Comparison of ENCODE assay signal across 18 cellular contexts in genomic region chr19:34278783-34279182, GRCh38. TPM values are rescaled to one million over a fixed set of nuclear protein-coding genes. Genes with fewer than 3 reads are reported as not detected.
DNase-seq lines count a peak whose midpoint lies in the region; ATAC-seq and TF ChIP-seq lines count a peak whose summit lies in the region.
"Had no signal": no experiment of that assay in that cellular context is flagged by ENCODE, and none has a peak within 500 bp of the region (broad histone marks: within the 10 kb centered on the region; RNA-seq: fewer than 3 reads in every experiment).

No MANE protein-coding gene starts in this region.

- H3K27ac ChIP-seq in CD4-positive, alpha-beta T cell (ENCODE audit: low read depth, low read length): no peak overlapping the region
- no peak overlapping the region for H3K27ac ChIP-seq in IMR-90 (ENCODE audit: insufficient read depth, low read length)
- H3K27ac ChIP-seq: GM23248 had no signal

- no peaks in the 10 kb centered on the region for H3K9me3 ChIP-seq in CD4-positive, alpha-beta T cell (ENCODE audit: control insufficient read depth, low read length)
- no peaks in the 10 kb centered on the region for H3K9me3 ChIP-seq in IMR-90 (ENCODE audit: control insufficient read depth, insufficient read depth, low read length)
- H3K9me3 ChIP-seq: BE2C had no signal

- peak overlapping the region; percentile 12 for H3K27ac Mint-ChIP-seq in activated T-cell treated with anti-CD3 and anti-CD28 coated beads, Interleukin-2, amount 50 U/mL, for 72 hours
- H3K27ac Mint-ChIP-seq in CD4-positive, alpha-beta T cell: peak overlapping the region; percentile 50
- peak overlapping the region; percentile 71 for H3K27ac Mint-ChIP-seq in stimulated activated naive B cell treated with anti-CD40 and anti-IgM and Interleukin-4, amounts not matched to agents 10 μg/mL and 1 μg/mL and 100 μg/mL, for 72 hours
- H3K27ac Mint-ChIP-seq: HFFc6 had no signal

- POLR2A ChIA-PET in CD4-positive, alpha-beta T cell (lab: Charles Lee): interaction anchor here (1.1 to 1.5 kb wide), 2 partner anchors 9 to 13 kb away, joined by 3 to 4 read pairs; no protein-coding TSS in a partner anchor
- POLR2A ChIA-PET in IMR-90 (lab: Charles Lee; ENCODE audit: unreplicated experiment): no interaction called here

- H3K27me3 Mint-ChIP-seq in activated T-cell treated with anti-CD3 and anti-CD28 coated beads, Interleukin-2, amount 50 U/mL, for 72 hours (ENCODE audit: low read depth): no peaks in the 10 kb centered on the region
- no peaks in the 10 kb centered on the region for H3K27me3 Mint-ChIP-seq in CD4-positive, alpha-beta T cell
- no peaks in the 10 kb centered on the region for H3K27me3 Mint-ChIP-seq in stimulated activated naive B cell treated with anti-CD40 and anti-IgM and Interleukin-4, amounts not matched to agents 10 μg/mL and 1 μg/mL and 100 μg/mL, for 72 hours
- H3K27me3 Mint-ChIP-seq: CD4-positive, CD25-positive, alpha-beta regulatory T cell had no signal

- H4K20me1 ChIP-seq in IMR-90 (ENCODE audit: insufficient read depth, low read length): peaks cover 5% of the 10 kb centered on the region; the same call in 1 of the 2 replicates

- H2BK15ac ChIP-seq in IMR-90 (ENCODE audit: low read depth, low read length): no peak overlapping the region

- TF ChIP-seq POLR2A in IMR-90 (IDR thresholded peaks at IDR 0.05; ENCODE audit: low read depth, low read length): no peak

- no peak overlapping the region for H3K4me3 ChIP-seq in IMR-90 (ENCODE audit: insufficient read depth, low read depth, low read length)
- H3K4me3 ChIP-seq: GM23248 had no signal

- TF ChIP-seq RAD21 in IMR-90 (IDR thresholded peaks at IDR 0.05; ENCODE audit: low read length): no peak

- no peak overlapping the region for H2AK9ac ChIP-seq in IMR-90 (replicated peaks; ENCODE audit: low read depth, low read length, poor library complexity)

- no peak for TF ChIP-seq CTCF in CD4-positive, alpha-beta T cell (IDR thresholded peaks at IDR 0.05)
- TF ChIP-seq CTCF in IMR-90 (conservative IDR thresholded peaks at IDR 0.05; ENCODE audit: low read depth, low read length) (no peak), omental fat pad (IDR thresholded peaks at IDR 0.05) (no peak)

- intact Hi-C loops in CD4-positive, alpha-beta T cell (cut with DNase I, micrococcal nuclease): no loop called here
- intact Hi-C loops in IMR-90 (cut with micrococcal nuclease): no loop called here

- no peaks in the 10 kb centered on the region for H3K27me3 ChIP-seq in CD4-positive, alpha-beta T cell (ENCODE audit: control insufficient read depth, insufficient read depth, low read length)
- H3K27me3 ChIP-seq in IMR-90 (ENCODE audit: control insufficient read depth, insufficient read depth, low read length): no peaks in the 10 kb centered on the region
- H3K27me3 ChIP-seq: BE2C had no signal

- CTCF ChIA-PET in CD4-positive, alpha-beta T cell (lab: Charles Lee): interaction anchor here (1.0 kb wide), 1 partner anchor 58 kb away, joined by 3 read pairs; no protein-coding TSS in a partner anchor
- CTCF ChIA-PET in IMR-90 (lab: Yijun Ruan, JAX): no interaction called here

- H3K14ac ChIP-seq in IMR-90 (replicated peaks; ENCODE audit: low read depth, low read length): no peak overlapping the region

- H3K4me3 Mint-ChIP-seq in activated T-cell treated with anti-CD3 and anti-CD28 coated beads, Interleukin-2, amount 50 U/mL, for 72 hours: no peak overlapping the region
- H3K4me3 Mint-ChIP-seq in CD4-positive, alpha-beta T cell: no peak overlapping the region
- no peak overlapping the region for H3K4me3 Mint-ChIP-seq in stimulated activated naive B cell treated with anti-CD40 and anti-IgM and Interleukin-4, amounts not matched to agents 10 μg/mL and 1 μg/mL and 100 μg/mL, for 72 hours
- H3K4me3 Mint-ChIP-seq: CD4-positive, CD25-positive, alpha-beta regulatory T cell; HFFc6 had no signal

- dilution Hi-C loops in IMR-90 (cut with HindIII; ENCODE audit: low sequenced_read_pairs, unreplicated experiment): no loop called here

- no peak overlapping the region for H3K9ac ChIP-seq in IMR-90 (ENCODE audit: low read depth, low read length)
- H3K9ac ChIP-seq: GM23248 had no signal

- peaks cover 5% of the 10 kb centered on the region for H3K36me3 ChIP-seq in IMR-90 (ENCODE audit: control insufficient read depth, insufficient read depth, low read length)
- H3K36me3 ChIP-seq: BE2C had no signal

- no peak overlapping the region for H3K56ac ChIP-seq in IMR-90 (ENCODE audit: extremely low read depth, insufficient read depth, low read length)

- H4K8ac ChIP-seq in IMR-90 (ENCODE audit: low read depth in 2 of 2, low read length in 2 of 2): no peak overlapping the region

- H3K4me1 Mint-ChIP-seq in activated T-cell treated with anti-CD3 and anti-CD28 coated beads, Interleukin-2, amount 50 U/mL, for 72 hours (ENCODE audit: low read depth): peaks cover 38% of the 10 kb centered on the region
- H3K4me1 Mint-ChIP-seq in CD4-positive, alpha-beta T cell (ENCODE audit: low read depth): peaks cover 88% of the 10 kb centered on the region
- peaks cover 22 to 56% of the 10 kb centered on the region in 2 donors for H3K4me1 Mint-ChIP-seq in stimulated activated naive B cell treated with anti-CD40 and anti-IgM and Interleukin-4, amounts not matched to agents 10 μg/mL and 1 μg/mL and 100 μg/mL, for 72 hours

- H4K91ac ChIP-seq in IMR-90 (ENCODE audit: insufficient read depth, low read depth, low read length): no peak overlapping the region; the same call in 1 of the 2 replicates

- H3K9me3 Mint-ChIP-seq in activated T-cell treated with anti-CD3 and anti-CD28 coated beads, Interleukin-2, amount 50 U/mL, for 72 hours: no peaks in the 10 kb centered on the region
- peaks cover 5% of the 10 kb centered on the region for H3K9me3 Mint-ChIP-seq in CD4-positive, alpha-beta T cell
- H3K9me3 Mint-ChIP-seq in stimulated activated naive B cell treated with anti-CD40 and anti-IgM and Interleukin-4, amounts not matched to agents 10 μg/mL and 1 μg/mL and 100 μg/mL, for 72 hours: no peaks in the 10 kb centered on the region
- H3K9me3 Mint-ChIP-seq: HFFc6 had no signal

- no peak overlapping the region for H2BK20ac ChIP-seq in IMR-90 (ENCODE audit: low read depth, low read length)

- no peak overlapping the region for H3K23ac ChIP-seq in IMR-90 (ENCODE audit: low read depth, low read length)

- H2AFZ ChIP-seq in IMR-90 (replicated peaks; ENCODE audit: low read length, poor library complexity): no peak overlapping the region
- H2AFZ ChIP-seq: GM23248 had no signal

- H3K18ac ChIP-seq in IMR-90 (ENCODE audit: low read depth, low read length): no peak overlapping the region

- peaks cover 14% of the 10 kb centered on the region for H3K4me1 ChIP-seq in IMR-90 (ENCODE audit: control insufficient read depth, insufficient read depth, low read length)

- peaks cover 14% of the 10 kb centered on the region for H3K9me1 ChIP-seq in IMR-90 (ENCODE audit: insufficient read depth, low read length)

- H2BK5ac ChIP-seq in IMR-90 (ENCODE audit: low read depth, low read length, poor library complexity, severe bottlenecking): no peak overlapping the region

- no peak for DNase-seq in activated T-cell treated with anti-CD3 and anti-CD28 coated beads, Interleukin-2, amount 50 U/mL, for 72 hours
- DNase-seq in activated T-cell treated with anti-CD3 and anti-CD28 coated beads, Interleukin-2, amount 50 U/mL, for 1 hour: no peak
- no peak for DNase-seq in CD4-positive, alpha-beta T cell
- DNase-seq in IMR-90: no peak
- no peak for DNase-seq in stimulated activated naive B cell treated with anti-CD40 and anti-IgM and Interleukin-4, amounts not matched to agents 10 μg/mL and 1 μg/mL and 100 μg/mL, for 72 hours
- DNase-seq in omental fat pad (ENCODE audit: low spot score): no peak
- DNase-seq in NCI-H2081 (lab: John Stamatoyannopoulos, UW): no peak
- DNase-seq: ACHN; BE2C; C1 segment of cervical spinal cord; CD4-positive, CD25-positive, alpha-beta regulatory T cell; DMS153; DMS79; GDM1; GM23248; HCEC 1CT; HFFc6 had no signal

- no peak overlapping the region for H4K5ac ChIP-seq in IMR-90 (ENCODE audit: low read depth, low read length)

- in situ Hi-C loops in IMR-90 (cut with MboI; ENCODE audit: low sequenced_read_pairs): no loop called here

- peaks cover 29 to 62% of the 10 kb centered on the region in 2 experiments for H3K79me1 ChIP-seq in IMR-90 (ENCODE audit: low read depth in 1 of 2, low read length in 2 of 2)

- no peak overlapping the region for H2BK120ac ChIP-seq in IMR-90 (ENCODE audit: low read depth, low read length)

- WGBS in IMR-90 (ENCODE audit: extremely low coverage in 2 of 2, insufficient read length in 1 of 2), 2 experiments: no CpG with 5 or more reads among the region's 4 CpGs

- peaks cover 0 to 5% of the 10 kb centered on the region in 2 donors for H3K36me3 Mint-ChIP-seq in activated T-cell treated with anti-CD3 and anti-CD28 coated beads, Interleukin-2, amount 50 U/mL, for 72 hours (ENCODE audit: insufficient read depth in 2 of 2)
- peaks cover 56% of the 10 kb centered on the region for H3K36me3 Mint-ChIP-seq in CD4-positive, alpha-beta T cell (ENCODE audit: low read depth)
- peaks cover 12 to 22% of the 10 kb centered on the region in 2 donors for H3K36me3 Mint-ChIP-seq in stimulated activated naive B cell treated with anti-CD40 and anti-IgM and Interleukin-4, amounts not matched to agents 10 μg/mL and 1 μg/mL and 100 μg/mL, for 72 hours

- H2AK5ac ChIP-seq in IMR-90 (ENCODE audit: low read depth, low read length): 0 out of 2 replicates have a peak overlapping the region, but pooled peaks have one; percentile 63

- BruUV-seq in IMR-90 (replicated peaks; lab: Mats Ljungman, UMichigan): no TSS peak

- ATAC-seq in activated T-cell treated with anti-CD3 and anti-CD28 coated beads, Interleukin-2, amount 50 U/mL, for 72 hours (replicated peaks in 1 of 2): no peak
- ATAC-seq in CD4-positive, alpha-beta T cell (ENCODE audit: poor library complexity): no peak
- no peak for ATAC-seq in IMR-90 (ENCODE audit: low read depth)
- ATAC-seq in stimulated activated naive B cell treated with anti-CD40 and anti-IgM and Interleukin-4, amounts not matched to agents 10 μg/mL and 1 μg/mL and 100 μg/mL, for 72 hours (replicated peaks): no peak
- ATAC-seq in omental fat pad (ENCODE audit: low FRiP score): no peak
- ATAC-seq: HepG2 had no signal

- no peak overlapping the region for H3K4me2 ChIP-seq in IMR-90 (ENCODE audit: low read depth, low read length)

- no peak overlapping the region for H3K4ac ChIP-seq in IMR-90 (ENCODE audit: low read depth, low read length)

RNA-seq across cellular contexts. Expression of gene GARRE1, which starts 24.4 kb away (rescaled TPM):
- 10 to 100 TPM; 13.2 to 17.9 TPM for total RNA-seq in activated T-cell treated with anti-CD3 and anti-CD28 coated beads, Interleukin-2, amount 50 U/mL, for 72 hours
- 10 to 100 TPM; 69.7 to 72.0 TPM for total RNA-seq in CD4-positive, alpha-beta T cell
- 13.8 and 15.0 TPM in 2 replicates for total RNA-seq in IMR-90 (2012; rRNA removed)
- 16.9 and 21.5 TPM in 2 replicates for polyA plus RNA-seq in IMR-90 (2012; rRNA removed)
- 8.9 and 11.8 TPM in 2 replicates for polyA plus RNA-seq in IMR-90 (2012; cell fraction: cytosol; rRNA removed)
- 35.6 and 45.2 TPM in 2 replicates for polyA plus RNA-seq in IMR-90 (2012; cell fraction: nucleus; rRNA removed; ENCODE audit: low replicate concordance)
- 10 to 100 TPM; 18.4 to 50.6 (median 31.7) TPM for total RNA-seq in omental fat pad

Comparison
In these comparisons a context has a peak if more than half of its experiments do, and no peak if none do; other contexts are left out.
1. H3K27ac Mint-ChIP-seq: peak in every context shown above with its lines; median percentile 71 in stimulated activated naive B cell treated with anti-CD40 and anti-IgM and Interleukin-4, amounts not matched to agents 10 μg/mL and 1 μg/mL and 100 μg/mL, for 72 hours; 50 in CD4-positive, alpha-beta T cell; 12 in activated T-cell treated with anti-CD3 and anti-CD28 coated beads, Interleukin-2, amount 50 U/mL, for 72 hours.